Comparison of ENCODE assay signal across 28 cellular contexts in genomic region chr4:126937342-126937741, GRCh38.
"Had no signal": no experiment of that assay in that cellular context is flagged by ENCODE, and none has a peak within 500 bp of the region (broad histone marks: within the 10 kb centered on the region; RNA-seq: fewer than 3 reads in every experiment).

No MANE protein-coding gene starts in this region.

- H3K36me3 ChIP-seq: neural progenitor cell, ovary, right lobe of liver, sigmoid colon, spleen, suprapubic skin, tibial artery, transverse colon, vagina had no signal

- H3K9me3 ChIP-seq: ovary, psoas muscle, right lobe of liver, sigmoid colon, suprapubic skin, testis, tibial artery, transverse colon, vagina had no signal

- H2AFZ ChIP-seq: neural progenitor cell, parathyroid adenoma had no signal

- H3K9ac ChIP-seq: neural progenitor cell, parathyroid adenoma had no signal

- H3K79me2 ChIP-seq: parathyroid adenoma had no signal

- H3K4me1 ChIP-seq: neural progenitor cell, parathyroid adenoma, psoas muscle, right lobe of liver, spleen, suprapubic skin, testis, transverse colon, vagina had no signal

- H3K4me3 ChIP-seq: neural progenitor cell, ovary, psoas muscle, right lobe of liver, sigmoid colon, spleen, suprapubic skin, testis, tibial artery, transverse colon, vagina had no signal

- ATAC-seq: naive thymus-derived CD4-positive, alpha-beta T cell; natural killer cell; psoas muscle; right cardiac atrium; right lobe of liver; stimulated activated memory B cell treated with anti-CD40 and anti-IgM and Interleukin-4, amounts not matched to agents 10 μg/mL and 1 μg/mL and 100 μg/mL, for 72 hours; stimulated activated naive CD8-positive, alpha-beta T cell treated with anti-CD3 and anti-CD28 coated beads, Interleukin-15, amount 100 ng/mL, for 72 hours; stimulated activated naive CD8-positive, alpha-beta T cell treated with anti-CD3 and anti-CD28 coated beads, Interleukin-15, Interleukin-2, amounts not matched to agents 100 U/mL and 50 U/mL, for 24 hours had no signal

- H3K27me3 ChIP-seq: neural progenitor cell, ovary, right lobe of liver, sigmoid colon, spleen, suprapubic skin, testis, tibial artery, transverse colon, vagina had no signal

- H3K27ac ChIP-seq: neural progenitor cell, ovary, parathyroid adenoma, psoas muscle, right lobe of liver, sigmoid colon, spleen, suprapubic skin, testis, tibial artery, transverse colon, vagina had no signal

- DNase-seq: naive thymus-derived CD4-positive, alpha-beta T cell; natural killer cell; occipital lobe; ovary; posterior cingulate gyrus; psoas muscle; right cardiac atrium; right lobe of liver; sigmoid colon; small intestine; spleen; stimulated activated CD4-positive, alpha-beta T cell treated with anti-CD3 and anti-CD28 coated beads, Interleukin-12 subunit alpha, Interleukin-12 subunit beta, amount 100 ng/mL, for 4 hours; stimulated activated CD4-positive, alpha-beta T cell treated with anti-CD3 and anti-CD28 coated beads, Interleukin-1b, Interleukin-23, amount 100 ng/mL, for 48 hours; stimulated activated CD4-positive, alpha-beta T cell treated with anti-CD3 and anti-CD28 coated beads, Interleukin-4, amount 100 ng/mL, for 1 hour; stimulated activated CD4-positive, alpha-beta T cell treated with anti-CD3 and anti-CD28 coated beads, Interleukin-4, amount 100 ng/mL, for 4 hours; stimulated activated CD8-positive, alpha-beta memory T cell treated with anti-CD3 and anti-CD28 coated beads, Interleukin-4, amount 100 ng/mL, for 48 hours; stimulated activated naive CD4-positive, alpha-beta T cell; stimulated activated naive CD8-positive, alpha-beta T cell treated with anti-CD3 and anti-CD28 coated beads, Interleukin-15, amount 100 ng/mL, for 72 hours; stimulated activated naive CD8-positive, alpha-beta T cell treated with anti-CD3 and anti-CD28 coated beads, Interleukin-15, Interleukin-2, amounts not matched to agents 100 U/mL and 50 U/mL, for 24 hours; substantia nigra; testis; tibial artery; transverse colon had no signal

- H3K4me2 ChIP-seq: neural progenitor cell had no signal
